In genomic region chr2:6526093-6526824, GRCh38 we compare ENCODE assay signal across 10 cellular contexts.
DNase-seq lines count a peak whose midpoint lies in the region; ATAC-seq and TF ChIP-seq lines count a peak whose summit lies in the region.
"Had no signal": no experiment of that assay in that cellular context is flagged by ENCODE, and none has a peak within 500 bp of the region (broad histone marks: within the 10 kb centered on the region; RNA-seq: fewer than 3 reads in every experiment).

No MANE protein-coding gene starts in this region.

- no peaks in the 10 kb centered on the region for H3K9me3 ChIP-seq in suprapubic skin
- H3K9me3 ChIP-seq: right atrium auricular region, testis had no signal

- WGBS in suprapubic skin: 64% methylated on average over 6 of the region's 6 CpGs

- DNase-seq in COR-L47 (lab: John Stamatoyannopoulos, UW): peak; percentile 77
- peak; percentile 58 for DNase-seq in NCI-H748 treated with DMSO at 0.1 percent for 48 hours (lab: John Stamatoyannopoulos, UW)
- peak; percentile 40 for DNase-seq in iPS DF 19.7 (ENCODE audit: low read depth, low spot score)
- no peak for DNase-seq in suprapubic skin (ENCODE audit: low spot score in 2 of 2)
- no peak for DNase-seq in mesenteric fat pad (ENCODE audit: low spot score)
- DNase-seq in T1000 (lab: John Stamatoyannopoulos, UW): no peak
- DNase-seq: testis had no signal

- no peak for TF ChIP-seq POLR2A in suprapubic skin (IDR thresholded peaks at IDR 0.05)

- peak; percentile 54 for ATAC-seq in HG03354 (IDR thresholded peaks at IDR 0.05; ENCODE audit: poor library complexity, severe bottlenecking, unreplicated experiment)
- ATAC-seq in HG03280 (IDR thresholded peaks at IDR 0.05; ENCODE audit: unreplicated experiment): no peak

- H3K36me3 ChIP-seq in suprapubic skin: no peaks in the 10 kb centered on the region
- H3K36me3 ChIP-seq: right atrium auricular region had no signal

- no peak for TF ChIP-seq EP300 in suprapubic skin (IDR thresholded peaks at IDR 0.05)

- no peaks in the 10 kb centered on the region for H3K4me1 ChIP-seq in suprapubic skin
- H3K4me1 ChIP-seq: right atrium auricular region, testis had no signal

- H3K4me3 ChIP-seq in suprapubic skin: no peak overlapping the region
- H3K4me3 ChIP-seq: right atrium auricular region, testis had no signal

- no peak for TF ChIP-seq CTCF in suprapubic skin (IDR thresholded peaks at IDR 0.05)

- H3K27me3 ChIP-seq in suprapubic skin: no peaks in the 10 kb centered on the region
- H3K27me3 ChIP-seq: right atrium auricular region, testis had no signal

- no peak overlapping the region for H3K27ac ChIP-seq in suprapubic skin
- H3K27ac ChIP-seq: right atrium auricular region, testis had no signal

Comparison
In these comparisons a context has a peak if more than half of its experiments do, and no peak if none do; other contexts are left out.
1. DNase-seq: peak in COR-L47 (single experiment), NCI-H748 treated with DMSO at 0.1 percent for 48 hours (single experiment) and iPS DF 19.7 (single experiment); none in suprapubic skin (0 of 2), mesenteric fat pad (single experiment) and T1000 (single experiment).